Comparison of ENCODE assay signal across 11 cellular contexts in genomic region chr6:44976677-44977405, GRCh38.
DNase-seq lines count a peak whose midpoint lies in the region; ATAC-seq and TF ChIP-seq lines count a peak whose summit lies in the region.
"Had no signal": no experiment of that assay in that cellular context is flagged by ENCODE, and none has a peak within 500 bp of the region (broad histone marks: within the 10 kb centered on the region; RNA-seq: fewer than 3 reads in every experiment).

No MANE protein-coding gene starts in this region.

- H3K4me1 ChIP-seq in gastrocnemius medialis, result no peaks in the 10 kb centered on the region
- H3K4me1 ChIP-seq: pancreas had no signal

- no peak for TF ChIP-seq POLR2A in gastrocnemius medialis (IDR thresholded peaks at IDR 0.05)

- no peaks in the 10 kb centered on the region for H3K27me3 ChIP-seq in gastrocnemius medialis
- H3K27me3 ChIP-seq: pancreas had no signal

- ATAC-seq in GM18517 (IDR thresholded peaks at IDR 0.05; ENCODE audit: unreplicated experiment), result peak; percentile 39
- ATAC-seq in HG02678 (IDR thresholded peaks at IDR 0.05; ENCODE audit: unreplicated experiment), result peak; percentile 71
- ATAC-seq in T-helper 17 cell, result peak; percentile 73
- ATAC-seq in sciatic nerve, result no peak
- no peak for ATAC-seq in gastrocnemius medialis
- ATAC-seq: pancreas had no signal

- no peaks in the 10 kb centered on the region for H3K9me3 ChIP-seq in T-helper 17 cell (ENCODE audit: control insufficient read depth, low read length, poor library complexity, severe bottlenecking)
- H3K9me3 ChIP-seq in gastrocnemius medialis, result no peaks in the 10 kb centered on the region
- H3K9me3 ChIP-seq: pancreas had no signal

- H3K36me3 Mint-ChIP-seq in T-helper 17 cell (ENCODE audit: low read depth), result no peaks in the 10 kb centered on the region

- H3K4me1 Mint-ChIP-seq in T-helper 17 cell, result peaks cover 16% of the 10 kb centered on the region

- no peak overlapping the region for H3K4me3 ChIP-seq in fibroblast of the aortic adventitia (ENCODE audit: low read depth, low read length)
- H3K4me3 ChIP-seq in gastrocnemius medialis, result no peak overlapping the region
- H3K4me3 ChIP-seq: pancreas had no signal

- TF ChIP-seq CTCF in fibroblast of the aortic adventitia (IDR thresholded peaks at IDR 0.05; ENCODE audit: insufficient read depth, low read length) (no peak), gastrocnemius medialis (IDR thresholded peaks at IDR 0.05 in 4 of 5, conservative IDR thresholded peaks at IDR 0.05 in 1 of 5) (no peak)

- H3K27ac Mint-ChIP-seq in T-helper 17 cell, result peak overlapping the region; percentile 87

- no peaks in the 10 kb centered on the region for H3K36me3 ChIP-seq in gastrocnemius medialis
- H3K36me3 ChIP-seq: pancreas had no signal

- intact Hi-C loops in sciatic nerve (cut with DNase I) (loop anchor here (10.0 kb wide), 1 partner anchor 1282 kb away; no protein-coding TSS in a partner anchor), gastrocnemius medialis (cut with DNase I; ENCODE audit: low total_unique reads) (no loop called here)

- H3K27ac ChIP-seq in gastrocnemius medialis, result no peak overlapping the region
- H3K27ac ChIP-seq: pancreas had no signal

- in situ Hi-C loops in gastrocnemius medialis (cut with MboI; ENCODE audit: low sequenced_read_pairs in 4 of 4), result no loop called here

- no peak for DNase-seq in T-helper 17 cell
- DNase-seq in fibroblast of the aortic adventitia (ENCODE audit: low read depth), result peak; percentile 49
- no peak for DNase-seq in sciatic nerve (ENCODE audit: low spot score)
- DNase-seq in HT-29 (ENCODE audit: low spot score), result no peak
- DNase-seq in gastrocnemius medialis, result no peak
- DNase-seq: EL, kidney, NCI-H187, pancreas had no signal

- peak overlapping the region; percentile 67 for H3K4me3 Mint-ChIP-seq in T-helper 17 cell

- H3K27me3 Mint-ChIP-seq in T-helper 17 cell, result no peaks in the 10 kb centered on the region

Comparison
In these comparisons a context has a peak if more than half of its experiments do, and no peak if none do; other contexts are left out.
1. ATAC-seq: peak in GM18517 (single experiment), HG02678 (single experiment) and T-helper 17 cell (single experiment); none in sciatic nerve (single experiment) and gastrocnemius medialis (0 of 2).